In genomic region chr7:140881507-140882228, GRCh38 we compare ENCODE assay signal across 13 cellular contexts. TPM values are rescaled to one million over a fixed set of nuclear protein-coding genes. Genes with fewer than 3 reads are reported as not detected.
DNase-seq lines count a peak whose midpoint lies in the region; ATAC-seq and TF ChIP-seq lines count a peak whose summit lies in the region.
"Had no signal": no experiment of that assay in that cellular context is flagged by ENCODE, and none has a peak within 500 bp of the region (broad histone marks: within the 10 kb centered on the region; RNA-seq: fewer than 3 reads in every experiment).

No MANE protein-coding gene starts in this region.

- H3K27ac Mint-ChIP-seq in GM23338, result no peak overlapping the region

- H3K27me3 Mint-ChIP-seq in GM23338 (ENCODE audit: insufficient read depth, low read depth, poor library complexity), result no peaks in the 10 kb centered on the region

- peak; percentile 59 for ATAC-seq in GM18520 (IDR thresholded peaks at IDR 0.05; ENCODE audit: unreplicated experiment)
- ATAC-seq in GM21423 (IDR thresholded peaks at IDR 0.05; ENCODE audit: unreplicated experiment), result peak; percentile 43
- ATAC-seq in HG03159 (IDR thresholded peaks at IDR 0.05; ENCODE audit: unreplicated experiment), result peak; percentile 61
- no peak for ATAC-seq in GM23338

- no peak overlapping the region for H2AFZ ChIP-seq in GM23338

- peak; percentile 21 for DNase-seq in kidney tubule cell (ENCODE audit: low spot score)
- no peak for DNase-seq in GM23338 (ENCODE audit: low spot score)
- no peak for DNase-seq in COLO668 (lab: John Stamatoyannopoulos, UW; ENCODE audit: unreplicated experiment)
- no peak for DNase-seq in H7
- DNase-seq in HuH-7 (ENCODE audit: low spot score), result no peak
- DNase-seq: activated CD4-positive, CD25-positive, alpha-beta regulatory T cell; activated naive CD4-positive, alpha-beta T cell treated with anti-CD3 and anti-CD28 coated beads, Interleukin-2, amount 50 U/mL, for 16 hours; cortex of kidney; KBM-7; NCI-H2227 treated with DMSO at 0.1 percent for 48 hours had no signal

- H3K27me3 ChIP-seq in GM23338 (ENCODE audit: insufficient read depth) (no peaks in the 10 kb centered on the region), H7 (ENCODE audit: control insufficient read depth, insufficient read depth, low read length) (no peaks in the 10 kb centered on the region)

- peaks cover 86% of the 10 kb centered on the region for H3K79me2 ChIP-seq in GM23338 (replicated peaks; ENCODE audit: insufficient read depth)

- H3K9me3 Mint-ChIP-seq in GM23338, result no peaks in the 10 kb centered on the region

- peaks cover 7% of the 10 kb centered on the region for H3K4me1 ChIP-seq in GM23338 (ENCODE audit: insufficient read depth)

- no peaks in the 10 kb centered on the region for H3K9me2 ChIP-seq in GM23338 (ENCODE audit: insufficient read depth)

- peaks cover 17% of the 10 kb centered on the region for H4K20me1 ChIP-seq in GM23338 (replicated peaks; ENCODE audit: insufficient read depth)

- TF ChIP-seq CTCF in GM23338 (conservative IDR thresholded peaks at IDR 0.05; ENCODE audit: low read depth in 2 of 2), result no peak

- no peak overlapping the region for H3K27ac ChIP-seq in GM23338 (ENCODE audit: low read depth)

- H3K36me3 ChIP-seq in GM23338 (ENCODE audit: insufficient read depth) (no peaks in the 10 kb centered on the region), H7 (replicated peaks; ENCODE audit: control insufficient read depth, insufficient read depth, low read length) (no peaks in the 10 kb centered on the region)

- H3K4me3 Mint-ChIP-seq in GM23338, result no peak overlapping the region

- no peaks in the 10 kb centered on the region for H3F3A ChIP-seq in GM23338 (replicated peaks; ENCODE audit: low read depth)

- H3K36me3 Mint-ChIP-seq in GM23338 (ENCODE audit: low read depth), result peaks cover 9% of the 10 kb centered on the region; the same call in 2 of the 3 replicates

- H3K4me2 ChIP-seq in GM23338, result no peak overlapping the region

- H3K4me3 ChIP-seq in GM23338 (no peak overlapping the region), H7 (ENCODE audit: insufficient read depth, low read depth, low read length) (no peak overlapping the region)

- peaks cover 14% of the 10 kb centered on the region; the same call in 2 of the 3 replicates for H3K4me1 Mint-ChIP-seq in GM23338

TF ChIP-seq in GM23338, 12 proteins besides CTCF, POLR2A, EP300 and RAD21:
- TF ChIP-seq ZNF331 (CRISPR knock-in tag; IDR thresholded peaks at IDR 0.05; ENCODE audit: low read depth) (no peak), NANOG (IDR thresholded peaks at IDR 0.05; ENCODE audit: borderline replicate concordance) (no peak), JUNB (IDR thresholded peaks at IDR 0.05; ENCODE audit: unreplicated experiment) (no peak), ZNF114 (CRISPR knock-in tag; IDR thresholded peaks at IDR 0.05) (no peak), EZH2 (IDR thresholded peaks at IDR 0.05; ENCODE audit: low read depth, unreplicated experiment) (no peak), ETS1 (IDR thresholded peaks at IDR 0.05) (no peak), EZH2phosphoT487 (IDR thresholded peaks at IDR 0.05; ENCODE audit: unreplicated experiment) (no peak), STAT1 (IDR thresholded peaks at IDR 0.05; ENCODE audit: unreplicated experiment) (no peak), CREB1 (CRISPR knock-in tag; IDR thresholded peaks at IDR 0.05; ENCODE audit: low read depth) (no peak)
- TF ChIP-seq, protein P1, sequence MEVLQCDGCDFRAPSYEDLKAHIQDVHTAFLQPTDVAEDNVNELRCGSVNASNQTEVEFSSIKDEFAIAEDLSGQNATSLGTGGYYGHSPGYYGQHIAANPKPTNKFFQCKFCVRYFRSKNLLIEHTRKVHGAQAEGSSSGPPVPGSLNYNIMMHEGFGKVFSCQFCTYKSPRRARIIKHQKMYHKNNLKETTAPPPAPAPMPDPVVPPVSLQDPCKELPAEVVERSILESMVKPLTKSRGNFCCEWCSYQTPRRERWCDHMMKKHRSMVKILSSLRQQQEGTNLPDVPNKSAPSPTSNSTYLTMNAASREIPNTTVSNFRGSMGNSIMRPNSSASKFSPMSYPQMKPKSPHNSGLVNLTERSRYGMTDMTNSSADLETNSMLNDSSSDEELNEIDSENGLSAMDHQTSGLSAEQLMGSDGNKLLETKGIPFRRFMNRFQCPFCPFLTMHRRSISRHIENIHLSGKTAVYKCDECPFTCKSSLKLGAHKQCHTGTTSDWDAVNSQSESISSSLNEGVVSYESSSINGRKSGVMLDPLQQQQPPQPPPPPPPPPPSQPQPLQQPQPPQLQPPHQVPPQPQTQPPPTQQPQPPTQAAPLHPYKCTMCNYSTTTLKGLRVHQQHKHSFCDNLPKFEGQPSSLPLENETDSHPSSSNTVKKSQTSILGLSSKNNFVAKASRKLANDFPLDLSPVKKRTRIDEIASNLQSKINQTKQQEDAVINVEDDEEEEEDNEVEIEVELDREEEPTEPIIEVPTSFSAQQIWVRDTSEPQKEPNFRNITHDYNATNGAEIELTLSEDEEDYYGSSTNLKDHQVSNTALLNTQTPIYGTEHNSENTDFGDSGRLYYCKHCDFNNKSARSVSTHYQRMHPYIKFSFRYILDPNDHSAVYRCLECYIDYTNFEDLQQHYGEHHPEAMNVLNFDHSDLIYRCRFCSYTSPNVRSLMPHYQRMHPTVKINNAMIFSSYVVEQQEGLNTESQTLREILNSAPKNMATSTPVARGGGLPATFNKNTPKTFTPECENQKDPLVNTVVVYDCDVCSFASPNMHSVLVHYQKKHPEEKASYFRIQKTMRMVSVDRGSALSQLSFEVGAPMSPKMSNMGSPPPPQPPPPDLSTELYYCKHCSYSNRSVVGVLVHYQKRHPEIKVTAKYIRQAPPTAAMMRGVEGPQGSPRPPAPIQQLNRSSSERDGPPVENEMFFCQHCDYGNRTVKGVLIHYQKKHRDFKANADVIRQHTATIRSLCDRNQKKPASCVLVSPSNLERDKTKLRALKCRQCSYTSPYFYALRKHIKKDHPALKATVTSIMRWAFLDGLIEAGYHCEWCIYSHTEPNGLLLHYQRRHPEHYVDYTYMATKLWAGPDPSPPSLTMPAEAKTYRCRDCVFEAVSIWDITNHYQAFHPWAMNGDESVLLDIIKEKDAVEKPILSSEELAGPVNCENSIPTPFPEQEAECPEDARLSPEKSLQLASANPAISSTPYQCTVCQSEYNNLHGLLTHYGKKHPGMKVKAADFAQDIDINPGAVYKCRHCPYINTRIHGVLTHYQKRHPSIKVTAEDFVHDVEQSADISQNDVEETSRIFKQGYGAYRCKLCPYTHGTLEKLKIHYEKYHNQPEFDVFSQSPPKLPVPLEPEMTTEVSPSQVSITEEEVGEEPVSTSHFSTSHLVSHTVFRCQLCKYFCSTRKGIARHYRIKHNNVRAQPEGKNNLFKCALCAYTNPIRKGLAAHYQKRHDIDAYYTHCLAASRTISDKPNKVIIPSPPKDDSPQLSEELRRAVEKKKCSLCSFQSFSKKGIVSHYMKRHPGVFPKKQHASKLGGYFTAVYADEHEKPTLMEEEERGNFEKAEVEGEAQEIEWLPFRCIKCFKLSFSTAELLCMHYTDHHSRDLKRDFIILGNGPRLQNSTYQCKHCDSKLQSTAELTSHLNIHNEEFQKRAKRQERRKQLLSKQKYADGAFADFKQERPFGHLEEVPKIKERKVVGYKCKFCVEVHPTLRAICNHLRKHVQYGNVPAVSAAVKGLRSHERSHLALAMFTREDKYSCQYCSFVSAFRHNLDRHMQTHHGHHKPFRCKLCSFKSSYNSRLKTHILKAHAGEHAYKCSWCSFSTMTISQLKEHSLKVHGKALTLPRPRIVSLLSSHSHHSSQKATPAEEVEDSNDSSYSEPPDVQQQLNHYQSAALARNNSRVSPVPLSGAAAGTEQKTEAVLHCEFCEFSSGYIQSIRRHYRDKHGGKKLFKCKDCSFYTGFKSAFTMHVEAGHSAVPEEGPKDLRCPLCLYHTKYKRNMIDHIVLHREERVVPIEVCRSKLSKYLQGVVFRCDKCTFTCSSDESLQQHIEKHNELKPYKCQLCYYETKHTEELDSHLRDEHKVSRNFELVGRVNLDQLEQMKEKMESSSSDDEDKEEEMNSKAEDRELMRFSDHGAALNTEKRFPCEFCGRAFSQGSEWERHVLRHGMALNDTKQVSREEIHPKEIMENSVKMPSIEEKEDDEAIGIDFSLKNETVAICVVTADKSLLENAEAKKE (CRISPR knock-in tag; IDR thresholded peaks at IDR 0.05), result no peak

RNA-seq across cellular contexts. Expression of gene BRAF, which starts 43.1 kb away (rescaled TPM):
- total RNA-seq in GM23338 (2014; rRNA removed; shearing (Covaris generic)), result 36.8 and 47.0 TPM in 2 replicates
- 12.3 and 14.6 TPM in 2 replicates for polyA plus RNA-seq in GM23338 (2016; fragmentation: Nextera tagmentation; extraction: Ambion mirVana)
- 7.7 and 11.6 TPM in 2 replicates for total RNA-seq in H7 (2014; rRNA removed; shearing (Covaris generic))
